Comparison of ENCODE assay signal across 21 cellular contexts in genomic region chr13:79486433-79487188, GRCh38. TPM values are rescaled to one million over a fixed set of nuclear protein-coding genes. Genes with fewer than 3 reads are reported as not detected.
DNase-seq lines count a peak whose midpoint lies in the region; ATAC-seq and TF ChIP-seq lines count a peak whose summit lies in the region.
"Had no signal": no experiment of that assay in that cellular context is flagged by ENCODE, and none has a peak within 500 bp of the region (broad histone marks: within the 10 kb centered on the region; RNA-seq: fewer than 3 reads in every experiment).

No MANE protein-coding gene starts in this region.

- H3K4me3 ChIP-seq in suprapubic skin: no peak overlapping the region
- H3K4me3 ChIP-seq: ascending aorta, esophagus muscularis mucosa, upper lobe of right lung had no signal

- intact Hi-C loops in activated T-helper 1 cell treated with anti-CD3 and anti-CD28 coated beads, Interleukin-12 subunit alpha, Interleukin-12 subunit beta, Interleukin-2, Interleukin-4 antibody, amounts not matched to agents 30 ng/mL and 10 ng/mL and 1 ng/mL, durations not matched to agents 14 hours and 24 hours and 36 hours (cut with micrococcal nuclease): loop anchor here (1.0 to 10.0 kb wide), 2 partner anchors 39 to 292 kb away; no protein-coding TSS in a partner anchor

- no peaks in the 10 kb centered on the region for H3K9me3 Mint-ChIP-seq in activated naive CD8-positive, alpha-beta T cell (ENCODE audit: low read depth)
- H3K9me3 Mint-ChIP-seq in activated naive CD8-positive, alpha-beta T cell treated with anti-CD3 and anti-CD28 coated beads for 36 hours: peaks cover 5% of the 10 kb centered on the region
- peaks cover 8% of the 10 kb centered on the region for H3K9me3 Mint-ChIP-seq in activated T-helper 1 cell treated with anti-CD3 and anti-CD28 coated beads, Interleukin-12 subunit alpha, Interleukin-12 subunit beta, Interleukin-2, Interleukin-4 antibody, amounts not matched to agents 30 ng/mL and 10 ng/mL and 1 ng/mL, durations not matched to agents 14 hours and 24 hours and 36 hours
- H3K9me3 Mint-ChIP-seq: nephron had no signal

- TF ChIP-seq POLR2A in suprapubic skin (IDR thresholded peaks at IDR 0.05): no peak

- WGBS in suprapubic skin: 61% methylated on average over 6 of the region's 6 CpGs

- no peak for TF ChIP-seq EP300 in suprapubic skin (IDR thresholded peaks at IDR 0.05)

- no peaks in the 10 kb centered on the region for H3K36me3 ChIP-seq in suprapubic skin
- H3K36me3 ChIP-seq: ascending aorta, esophagus muscularis mucosa, upper lobe of right lung, WERI-Rb-1 had no signal

- DNase-seq in activated naive CD8-positive, alpha-beta T cell treated with anti-CD3 and anti-CD28 coated beads for 36 hours: no peak
- no peak for DNase-seq in activated T-helper 1 cell treated with anti-CD3 and anti-CD28 coated beads, Interleukin-12 subunit alpha, Interleukin-12 subunit beta, Interleukin-2, Interleukin-4 antibody, amounts not matched to agents 30 ng/mL and 10 ng/mL and 1 ng/mL, durations not matched to agents 14 hours and 24 hours and 36 hours (ENCODE audit: low spot score)
- DNase-seq in left lobe of liver (ENCODE audit: low spot score) (no peak), suprapubic skin (ENCODE audit: low spot score in 2 of 2) (no peak), A172 (ENCODE audit: low spot score) (no peak)
- DNase-seq: AML-193; DMS79 treated with DMSO at 0.1 percent for 48 hours; H7; left cardiac atrium; NCI-H1092; NCI-H1930; posterior cingulate gyrus; stimulated activated naive CD4-positive, alpha-beta T cell treated with Interleukin-2 at 50 U/mL for 16 hours; upper lobe of right lung; WERI-Rb-1 had no signal

- H3K27ac ChIP-seq in suprapubic skin: peak overlapping the region; percentile 83
- H3K27ac ChIP-seq: ascending aorta, esophagus muscularis mucosa, upper lobe of right lung, WERI-Rb-1 had no signal

- H3K27ac Mint-ChIP-seq in activated naive CD8-positive, alpha-beta T cell: peak overlapping the region; percentile 37
- no peak overlapping the region for H3K27ac Mint-ChIP-seq in activated naive CD8-positive, alpha-beta T cell treated with anti-CD3 and anti-CD28 coated beads for 36 hours
- peak overlapping the region; percentile 90 for H3K27ac Mint-ChIP-seq in activated T-helper 1 cell treated with anti-CD3 and anti-CD28 coated beads, Interleukin-12 subunit alpha, Interleukin-12 subunit beta, Interleukin-2, Interleukin-4 antibody, amounts not matched to agents 30 ng/mL and 10 ng/mL and 1 ng/mL, durations not matched to agents 14 hours and 24 hours and 36 hours

- H3K4me3 Mint-ChIP-seq in activated naive CD8-positive, alpha-beta T cell: peak overlapping the region; percentile 71
- H3K4me3 Mint-ChIP-seq in activated naive CD8-positive, alpha-beta T cell treated with anti-CD3 and anti-CD28 coated beads for 36 hours: no peak overlapping the region
- peak overlapping the region; percentile 37 for H3K4me3 Mint-ChIP-seq in activated T-helper 1 cell treated with anti-CD3 and anti-CD28 coated beads, Interleukin-12 subunit alpha, Interleukin-12 subunit beta, Interleukin-2, Interleukin-4 antibody, amounts not matched to agents 30 ng/mL and 10 ng/mL and 1 ng/mL, durations not matched to agents 14 hours and 24 hours and 36 hours
- H3K4me3 Mint-ChIP-seq: nephron had no signal

- H3K4me1 ChIP-seq in suprapubic skin: peaks cover 74% of the 10 kb centered on the region

- no peaks in the 10 kb centered on the region for H3K9me3 ChIP-seq in suprapubic skin
- H3K9me3 ChIP-seq: ascending aorta, esophagus muscularis mucosa, upper lobe of right lung had no signal

- peaks cover 21% of the 10 kb centered on the region for H3K36me3 Mint-ChIP-seq in activated naive CD8-positive, alpha-beta T cell
- H3K36me3 Mint-ChIP-seq in activated naive CD8-positive, alpha-beta T cell treated with anti-CD3 and anti-CD28 coated beads for 36 hours: peaks cover 26% of the 10 kb centered on the region
- H3K36me3 Mint-ChIP-seq in activated T-helper 1 cell treated with anti-CD3 and anti-CD28 coated beads, Interleukin-12 subunit alpha, Interleukin-12 subunit beta, Interleukin-2, Interleukin-4 antibody, amounts not matched to agents 30 ng/mL and 10 ng/mL and 1 ng/mL, durations not matched to agents 14 hours and 24 hours and 36 hours (ENCODE audit: low read depth): peaks cover 70% of the 10 kb centered on the region

- no peaks in the 10 kb centered on the region for H3K27me3 ChIP-seq in suprapubic skin
- H3K27me3 ChIP-seq: ascending aorta, esophagus muscularis mucosa, upper lobe of right lung had no signal

- ATAC-seq in left lobe of liver (peak; percentile 48), HG03442 (IDR thresholded peaks at IDR 0.05; ENCODE audit: unreplicated experiment) (no peak), GM19324 (IDR thresholded peaks at IDR 0.05; ENCODE audit: low FRiP score, unreplicated experiment) (no peak)
- ATAC-seq: left cardiac atrium, upper lobe of right lung had no signal

- no peaks in the 10 kb centered on the region for H3K27me3 Mint-ChIP-seq in activated naive CD8-positive, alpha-beta T cell
- no peaks in the 10 kb centered on the region for H3K27me3 Mint-ChIP-seq in activated naive CD8-positive, alpha-beta T cell treated with anti-CD3 and anti-CD28 coated beads for 36 hours
- no peaks in the 10 kb centered on the region for H3K27me3 Mint-ChIP-seq in activated T-helper 1 cell treated with anti-CD3 and anti-CD28 coated beads, Interleukin-12 subunit alpha, Interleukin-12 subunit beta, Interleukin-2, Interleukin-4 antibody, amounts not matched to agents 30 ng/mL and 10 ng/mL and 1 ng/mL, durations not matched to agents 14 hours and 24 hours and 36 hours (ENCODE audit: insufficient read depth)

- peaks cover 73% of the 10 kb centered on the region for H3K4me1 Mint-ChIP-seq in activated naive CD8-positive, alpha-beta T cell (ENCODE audit: low read depth)
- H3K4me1 Mint-ChIP-seq in activated naive CD8-positive, alpha-beta T cell treated with anti-CD3 and anti-CD28 coated beads for 36 hours: peaks cover 63% of the 10 kb centered on the region
- peaks cover 86% of the 10 kb centered on the region for H3K4me1 Mint-ChIP-seq in activated T-helper 1 cell treated with anti-CD3 and anti-CD28 coated beads, Interleukin-12 subunit alpha, Interleukin-12 subunit beta, Interleukin-2, Interleukin-4 antibody, amounts not matched to agents 30 ng/mL and 10 ng/mL and 1 ng/mL, durations not matched to agents 14 hours and 24 hours and 36 hours (ENCODE audit: low read depth)

- TF ChIP-seq CTCF in suprapubic skin (IDR thresholded peaks at IDR 0.05): no peak

RNA-seq across cellular contexts. Expression of gene NDFIP2, which starts 5.7 kb away (rescaled TPM):
- 10 to 100 TPM; 47.6 to 48.8 TPM for total RNA-seq in activated naive CD8-positive, alpha-beta T cell treated with anti-CD3 and anti-CD28 coated beads for 36 hours
- 250 and 276 TPM in 2 replicates for total RNA-seq in activated T-helper 1 cell treated with anti-CD3 and anti-CD28 coated beads, Interleukin-12 subunit alpha, Interleukin-12 subunit beta, Interleukin-2, Interleukin-4 antibody, amounts not matched to agents 30 ng/mL and 10 ng/mL and 1 ng/mL, durations not matched to agents 14 hours and 24 hours and 36 hours
- total RNA-seq in left lobe of liver (27.8 TPM), suprapubic skin (100 to 1,000 TPM in 1 of 4 donors, 10 to 100 TPM in 3; 72.2 to 103 (median 86.2) TPM)
- 28.5 and 33.8 TPM in 2 replicates for total RNA-seq in A172 (2014; rRNA removed; shearing (Covaris generic))
